Comparison of ENCODE assay signal across 8 cellular contexts in genomic region chr2:108620656-108621055, GRCh38.
A peak's percentile ranks its signal among the peaks of the same experiment; 100 is the strongest.
DNase-seq lines count a peak whose midpoint lies in the region; ATAC-seq, FAIRE-seq and TF ChIP-seq lines count a peak whose summit lies in the region.

No MANE protein-coding gene starts in this region.

- no peak for ATAC-seq in GM12878
- ATAC-seq in naive thymus-derived CD8-positive, alpha-beta T cell = peak; percentile 1 to 5
- no peak for ATAC-seq in HG03097 (IDR thresholded peaks at IDR 0.05; ENCODE audit: low FRiP score, unreplicated experiment)

- no peak for TF ChIP-seq RAD21 in GM12878 (IDR thresholded peaks at IDR 0.05; ENCODE audit: insufficient read depth, low read depth, low read length)

- no peak overlapping the region for H2AFZ ChIP-seq in GM12878 (ENCODE audit: control insufficient read depth, low read depth, low read length)

- no peaks in the 10 kb centered on the region for H3K27me3 ChIP-seq in HUES64 (ENCODE audit: insufficient read depth, low read length)
- H3K27me3 ChIP-seq in GM12878 (replicated peaks in 1 of 2; ENCODE audit: control insufficient read depth in 2 of 2, insufficient read depth in 2 of 2, low read length in 1 of 2) = no peaks in the 10 kb centered on the region

- TF ChIP-seq CTCF in CD14-positive monocyte (IDR thresholded peaks at IDR 0.05) (no peak), GM12878 (IDR thresholded peaks at IDR 0.05 in 2 of 3, conservative IDR thresholded peaks at IDR 0.05 in 1 of 3; ENCODE audit: control insufficient read depth in 2 of 3, extremely low read depth in 1 of 3, insufficient read depth in 1 of 3, low read depth in 3 of 3, low read length in 3 of 3) (no peak), coronary artery (IDR thresholded peaks at IDR 0.05) (no peak)

- H3K4me1 ChIP-seq in HUES64 (ENCODE audit: insufficient read depth, low read length) (peaks cover 45% of the 10 kb centered on the region), GM12878 (ENCODE audit: control insufficient read depth, insufficient read depth, low read length) (peaks cover 18% of the 10 kb centered on the region)

- H3K4me1 Mint-ChIP-seq in CD14-positive monocyte = peaks cover 54% of the 10 kb centered on the region
- peaks cover 21 to 74% (median 66%) of the 10 kb centered on the region in 4 donors for H3K4me1 Mint-ChIP-seq in naive thymus-derived CD8-positive, alpha-beta T cell

- no peaks in the 10 kb centered on the region for H3K9me3 Mint-ChIP-seq in CD14-positive monocyte
- no peaks in the 10 kb centered on the region for H3K9me3 Mint-ChIP-seq in naive thymus-derived CD8-positive, alpha-beta T cell

- H3K36me3 Mint-ChIP-seq in CD14-positive monocyte = peaks cover 11 to 16% of the 10 kb centered on the region in 2 donors
- H3K36me3 Mint-ChIP-seq in naive thymus-derived CD8-positive, alpha-beta T cell = no peaks in the 10 kb centered on the region

- H3K36me3 ChIP-seq in HUES64 (ENCODE audit: insufficient read depth, low read length) = no peaks in the 10 kb centered on the region
- no peaks in the 10 kb centered on the region for H3K36me3 ChIP-seq in GM12878 (ENCODE audit: control insufficient read depth in 2 of 2, insufficient read depth in 2 of 2, low read length in 1 of 2)

- no peak for FAIRE-seq in GM12878 (lab: Jason Lieb, UNC)

- H3K9ac ChIP-seq in HUES64 (ENCODE audit: low read depth, low read length) = no peak overlapping the region
- H3K9ac ChIP-seq in GM12878 (ENCODE audit: control insufficient read depth, insufficient read depth, low read length) = no peak overlapping the region

- CTCF ChIA-PET in GM12878 (lab: Yijun Ruan, JAX) = interaction anchor here (0.6 to 11.7 kb wide), 5 partner anchors 8 to 145 kb away, joined by 3 to 161 read pairs (median 11); no protein-coding TSS in a partner anchor

- peak overlapping the region; percentile 47 to 92 (median 87) for H3K27ac Mint-ChIP-seq in CD14-positive monocyte
- H3K27ac Mint-ChIP-seq in naive thymus-derived CD8-positive, alpha-beta T cell = peak overlapping the region; percentile 83 to 97 (median 92)

- intact Hi-C loops in CD14-positive monocyte (cut with micrococcal nuclease) = no loop called here
- intact Hi-C loops in GM12878 (cut with micrococcal nuclease; ENCODE audit: unreplicated experiment) = no loop called here

- RAD21 ChIA-PET in GM12878 (lab: Charles Lee; ENCODE audit: unreplicated experiment) = interaction anchor here (0.9 to 4.7 kb wide), 7 partner anchors 9 to 44 kb away, joined by 3 to 52 read pairs (median 4); no protein-coding TSS in a partner anchor

- POLR2A ChIA-PET in GM12878 (lab: Charles Lee) = interaction anchor here (1.0 to 2.0 kb wide), 4 partner anchors 8 to 11 kb away, joined by 3 to 17 read pairs (median 6); no protein-coding TSS in a partner anchor
- POLR2A ChIA-PET in naive thymus-derived CD8-positive, alpha-beta T cell (lab: Charles Lee) = interaction anchor here (0.7 to 1.6 kb wide), 6 partner anchors 9 to 87 kb away, joined by 3 to 7 read pairs (median 4); partner anchors contain the start of gene LIMS1

- H3K27ac ChIP-seq in HUES64 (ENCODE audit: low read depth, low read length) (peak overlapping the region; percentile 83), GM12878 (ENCODE audit: control insufficient read depth, insufficient read depth) (no peak overlapping the region), coronary artery (peak overlapping the region in 1 of 2 donors; percentile 13)

- SMC1A ChIA-PET in GM12878 (lab: Charles Lee; ENCODE audit: uncharacterized antibody, unreplicated experiment) = interaction anchor here (0.6 to 23.9 kb wide), 7 partner anchors 3 to 166 kb away, joined by 3 to 800 read pairs (median 6); partner anchors contain the start of gene CCDC138

- no TSS peak for BruUV-seq in GM12878 (replicated peaks; lab: Mats Ljungman, UMichigan)

- H3K4me3 ChIP-seq in HUES64 (ENCODE audit: low read length) (peak overlapping the region; percentile 52), GM12878 (no peak overlapping the region), coronary artery (no peak overlapping the region)

- WGBS in HUES64 = 15% methylated on average over 2 of the region's 3 CpGs
- whole genome bisulfite sequencing in GM12878 (ENCODE audit: insufficient coverage, insufficient replicate concordance, low lambda C conversion rate, missing lambda C conversion rate) = 97% methylated on average over 3 of the region's 3 CpGs

- no peak for TF ChIP-seq EP300 in GM12878 (IDR thresholded peaks at IDR 0.05; ENCODE audit: borderline replicate concordance in 1 of 2, control insufficient read depth in 1 of 2, low read depth in 2 of 2, low read length in 2 of 2)

- in situ Hi-C loops in GM12878 (cut with MboI) = no loop called here

- H3K79me2 ChIP-seq in GM12878 (ENCODE audit: control insufficient read depth, insufficient read depth, low read length) = peaks cover 2% of the 10 kb centered on the region

- no peaks in the 10 kb centered on the region for H3K9me3 ChIP-seq in HUES64 (ENCODE audit: insufficient read depth, low read depth, low read length)
- no peaks in the 10 kb centered on the region for H3K9me3 ChIP-seq in GM12878 (replicated peaks; ENCODE audit: control insufficient read depth, insufficient read depth, low read length)

- H3K4me2 ChIP-seq in GM12878 (ENCODE audit: control insufficient read depth, insufficient read depth) = 0 out of 2 replicates have a peak overlapping the region, but pooled peaks have one; percentile 9

- DNase-seq in CD14-positive monocyte (ENCODE audit: low spot score) (no peak), GM12878 (ENCODE audit: low read depth, low spot score) (no peak), LoVo (ENCODE audit: low spot score) (no peak), NCI-H526 treated with DMSO at 0.1 percent for 48 hours (lab: John Stamatoyannopoulos, UW) (no peak), coronary artery (ENCODE audit: low spot score) (no peak)
- no peak for DNase-seq in naive thymus-derived CD8-positive, alpha-beta T cell

- H3K4me3 Mint-ChIP-seq in CD14-positive monocyte = peak overlapping the region; percentile 47 to 55
- peak overlapping the region; percentile 76 to 91 (median 86) for H3K4me3 Mint-ChIP-seq in naive thymus-derived CD8-positive, alpha-beta T cell

- no peaks in the 10 kb centered on the region for H3K27me3 Mint-ChIP-seq in CD14-positive monocyte (ENCODE audit: low read depth in 3 of 3)
- H3K27me3 Mint-ChIP-seq in naive thymus-derived CD8-positive, alpha-beta T cell = no peaks in the 10 kb centered on the region

- TF ChIP-seq POLR2A in GM12878 (IDR thresholded peaks at IDR 0.05; ENCODE audit: low read depth, low read length) = no peak

- no peaks in the 10 kb centered on the region; the same call in 1 of the 2 replicates for H4K20me1 ChIP-seq in GM12878 (ENCODE audit: control insufficient read depth, insufficient read depth)

TF ChIP-seq in GM12878, 131 proteins besides CTCF, POLR2A, EP300 and RAD21 (continues in another document):
- TF ChIP-seq ZBTB40 (IDR thresholded peaks at IDR 0.05; ENCODE audit: borderline replicate concordance) (no peak), EED (IDR thresholded peaks at IDR 0.05; ENCODE audit: low read depth) (no peak), SP1 (IDR thresholded peaks at IDR 0.05; ENCODE audit: low read depth, low read length) (no peak), CEBPB (IDR thresholded peaks at IDR 0.05; ENCODE audit: borderline replicate concordance in 1 of 2, low read depth in 2 of 2, low read length in 2 of 2) (no peak), BMI1 (IDR thresholded peaks at IDR 0.05; ENCODE audit: borderline replicate concordance) (no peak)

Comparison
In these comparisons a context has a peak if more than half of its experiments do, and no peak if none do; other contexts are left out.
1. ATAC-seq: peak in naive thymus-derived CD8-positive, alpha-beta T cell (2 of 2); none in GM12878 (single experiment) and HG03097 (single experiment).